Comparison of ENCODE assay signal across 19 cellular contexts in the genomic region with DNA sequence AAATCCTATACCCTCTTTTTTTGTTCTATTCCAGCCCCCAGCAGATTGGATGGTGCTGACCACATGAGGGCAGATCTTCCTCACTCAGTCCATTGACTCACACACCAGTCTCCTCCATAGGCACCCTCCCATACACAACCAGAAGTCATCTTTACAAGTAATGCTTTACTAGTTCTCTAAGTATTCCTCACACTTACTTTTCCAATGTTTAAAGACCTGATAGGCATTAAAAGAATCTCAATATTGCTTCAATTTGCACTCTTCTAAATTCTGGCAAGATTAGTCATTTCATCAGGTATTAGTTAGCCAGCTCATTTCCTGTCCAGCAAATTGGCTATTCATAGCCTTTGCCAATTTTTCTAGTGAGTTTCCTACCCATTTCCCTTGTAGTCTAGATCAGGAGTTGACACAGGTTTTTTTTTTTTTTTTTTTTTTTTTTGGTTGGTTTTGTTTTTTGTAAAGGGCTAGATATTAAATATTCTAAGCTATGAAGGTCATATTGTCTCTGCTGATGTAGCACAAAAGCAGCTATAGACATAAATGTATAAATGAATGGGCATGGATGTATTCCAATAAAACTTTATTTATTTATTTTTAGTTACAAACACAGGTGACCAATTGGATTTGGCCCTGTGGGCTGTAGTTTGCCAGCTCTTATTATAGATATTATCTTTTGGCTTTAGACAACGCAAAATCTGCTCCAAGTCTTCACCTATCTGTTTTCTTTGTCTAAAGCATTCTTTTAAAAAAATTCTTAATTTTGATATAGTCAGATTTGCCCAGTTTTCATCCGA.
DNase-seq lines count a peak whose midpoint lies in the region; ATAC-seq and TF ChIP-seq lines count a peak whose summit lies in the region.
"Had no signal": no experiment of that assay in that cellular context is flagged by ENCODE, and none has a peak within 500 bp of the region (broad histone marks: within the 10 kb centered on the region; RNA-seq: fewer than 3 reads in every experiment).

No MANE protein-coding gene starts in this region.

- peak overlapping the region; percentile 77 for H2BK20ac ChIP-seq in IMR-90 (ENCODE audit: low read depth, low read length)

- H3K27me3 ChIP-seq in AG04450 (ENCODE audit: control insufficient read depth, insufficient read depth, low read length) (no peaks in the 10 kb centered on the region), IMR-90 (ENCODE audit: control insufficient read depth, insufficient read depth, low read length) (no peaks in the 10 kb centered on the region), adipocyte (replicated peaks; ENCODE audit: control insufficient read depth, insufficient read depth, low read length) (no peaks in the 10 kb centered on the region)
- H3K27me3 ChIP-seq: adrenal gland, BLaER1 had no signal

- peak overlapping the region; percentile 79; the same call in 1 of the 2 replicates for H3K4ac ChIP-seq in IMR-90 (ENCODE audit: low read depth, low read length)

- intact Hi-C loops in IMR-90 (cut with micrococcal nuclease) = no loop called here

- peak overlapping the region; percentile 43 for H3K27ac ChIP-seq in AG04450 (ENCODE audit: low read depth, low read length)
- H3K27ac ChIP-seq in IMR-90 (ENCODE audit: insufficient read depth, low read length) = no peak overlapping the region; the same call in 1 of the 2 replicates
- H3K27ac ChIP-seq: adrenal gland, BLaER1 had no signal

- peak overlapping the region; percentile 62; the same call in 1 of the 2 replicates for H4K91ac ChIP-seq in IMR-90 (ENCODE audit: insufficient read depth, low read depth, low read length)

- peak overlapping the region; percentile 63; the same call in 1 of the 2 replicates for H3K23ac ChIP-seq in IMR-90 (ENCODE audit: low read depth, low read length)

- peaks cover 25% of the 10 kb centered on the region for H3K9me1 ChIP-seq in IMR-90 (ENCODE audit: insufficient read depth, low read length)

- peak overlapping the region in 1 of 2 experiments; percentile 80; a peak in 2 of 4 replicates for H4K8ac ChIP-seq in IMR-90 (ENCODE audit: low read depth in 2 of 2, low read length in 2 of 2)

- H4K5ac ChIP-seq in IMR-90 (ENCODE audit: low read depth, low read length) = no peak overlapping the region

- no peaks in the 10 kb centered on the region for H4K20me1 ChIP-seq in IMR-90 (ENCODE audit: insufficient read depth, low read length)
- H4K20me1 ChIP-seq: BLaER1 had no signal

- in situ Hi-C loops in IMR-90 (cut with MboI; ENCODE audit: low sequenced_read_pairs) = no loop called here

- no TSS peak for BruUV-seq in IMR-90 (replicated peaks; lab: Mats Ljungman, UMichigan)

- H3K4me2 ChIP-seq in IMR-90 (ENCODE audit: low read depth, low read length) = no peak overlapping the region
- H3K4me2 ChIP-seq: BLaER1 had no signal

- H3K36me3 ChIP-seq in IMR-90 (ENCODE audit: control insufficient read depth, insufficient read depth, low read length) (no peaks in the 10 kb centered on the region), adipocyte (ENCODE audit: control insufficient read depth, insufficient read depth, low read length, severe bottlenecking) (no peaks in the 10 kb centered on the region)
- H3K36me3 ChIP-seq: adrenal gland, BLaER1 had no signal

- peak; percentile 22; the same call in 1 of the 2 replicates for ATAC-seq in IMR-90 (ENCODE audit: low read depth)
- ATAC-seq: naive thymus-derived CD4-positive, alpha-beta T cell; right cardiac atrium; stimulated activated memory B cell treated with anti-CD40 and anti-IgM and Interleukin-4, amounts not matched to agents 10 μg/mL and 1 μg/mL and 100 μg/mL, for 72 hours had no signal

- peak overlapping the region; percentile 78; the same call in 1 of the 3 replicates for H2BK15ac ChIP-seq in IMR-90 (ENCODE audit: low read depth, low read length)

- peak overlapping the region; percentile 84 for H3K14ac ChIP-seq in IMR-90 (replicated peaks; ENCODE audit: low read depth, low read length)

- H3K79me1 ChIP-seq in IMR-90 (ENCODE audit: low read depth in 1 of 2, low read length in 2 of 2) = no peaks in the 10 kb centered on the region

- CTCF ChIA-PET in AG04450 (lab: Charles Lee) = interaction anchor here (0.6 to 1.8 kb wide), 10 partner anchors 10 to 431 kb away, joined by 4 to 9 read pairs (median 5); no protein-coding TSS in a partner anchor
- CTCF ChIA-PET in IMR-90 (lab: Yijun Ruan, JAX) = interaction anchor here (1.3 kb wide), 1 partner anchor 432 kb away, joined by 3 read pairs; no protein-coding TSS in a partner anchor

- H3K9ac ChIP-seq in IMR-90 (ENCODE audit: low read depth, low read length) = no peak overlapping the region
- no peak overlapping the region for H3K9ac ChIP-seq in adipocyte (ENCODE audit: low read length)
- H3K9ac ChIP-seq: BLaER1 had no signal

- no peak overlapping the region for H2AFZ ChIP-seq in IMR-90 (replicated peaks; ENCODE audit: low read length, poor library complexity)

- no peak for TF ChIP-seq POLR2A in IMR-90 (IDR thresholded peaks at IDR 0.05; ENCODE audit: low read depth, low read length)

- DNase-seq in AG04450 (ENCODE audit: low read depth, low spot score) (no peak), IMR-90 (peak; percentile 77), adipocyte (ENCODE audit: low read depth) (peak; percentile 28), fibroblast of the aortic adventitia (ENCODE audit: low read depth) (peak; percentile 79), NCI-H2029 (lab: John Stamatoyannopoulos, UW) (no peak), SHP77 treated with DMSO at 0.1 percent for 48 hours (lab: John Stamatoyannopoulos, UW) (no peak)
- no peak for DNase-seq in activated effector memory CD4-positive, alpha-beta T cell treated with anti-CD3 and anti-CD28 coated beads, Interleukin-2, amount 50 U/mL, for 16 hours
- DNase-seq in stimulated activated CD4-positive, alpha-beta T cell treated with anti-CD3 and anti-CD28 coated beads, Interleukin-2, amount 100 ng/mL, for 24 hours = no peak
- DNase-seq: activated B cell treated with CpG ODN at 0.5 μM for 24 hours; activated CD8-positive, alpha-beta memory T cell treated with anti-CD3 and anti-CD28 coated beads, Interleukin-2, amount 50 U/mL, for 48 hours; adrenal gland; head of caudate nucleus; KG1; naive thymus-derived CD4-positive, alpha-beta T cell; NCI-H1930; right cardiac atrium; stimulated activated CD4-positive, alpha-beta T cell treated with anti-CD3 and anti-CD28 coated beads, Interleukin-4, amount 100 ng/mL, for 24 hours had no signal

- peak; percentile 13; the same call in 1 of the 2 replicates for TF ChIP-seq RAD21 in IMR-90 (IDR thresholded peaks at IDR 0.05; ENCODE audit: low read length)

- H2AK5ac ChIP-seq in IMR-90 (ENCODE audit: low read depth, low read length) = no peak overlapping the region

- H3K4me3 ChIP-seq in AG04450 (ENCODE audit: low read depth, low read length) (no peak overlapping the region), IMR-90 (ENCODE audit: insufficient read depth, low read depth, low read length) (no peak overlapping the region), adipocyte (ENCODE audit: low read length) (peak overlapping the region; percentile 5), fibroblast of the aortic adventitia (ENCODE audit: low read depth, low read length) (no peak overlapping the region)
- H3K4me3 ChIP-seq: adrenal gland, BLaER1 had no signal

- no peak overlapping the region for H2AK9ac ChIP-seq in IMR-90 (replicated peaks; ENCODE audit: low read depth, low read length, poor library complexity)

- peaks cover 32% of the 10 kb centered on the region for H3K4me1 ChIP-seq in IMR-90 (ENCODE audit: control insufficient read depth, insufficient read depth, low read length)
- H3K4me1 ChIP-seq in adipocyte (ENCODE audit: control insufficient read depth, insufficient read depth, low read length) = peaks cover 72% of the 10 kb centered on the region

- dilution Hi-C loops in IMR-90 (cut with HindIII; ENCODE audit: low sequenced_read_pairs, unreplicated experiment) = no loop called here

- peak overlapping the region; percentile 85 for H2BK120ac ChIP-seq in IMR-90 (ENCODE audit: low read depth, low read length)

- no peaks in the 10 kb centered on the region for H3K9me3 ChIP-seq in AG04450 (ENCODE audit: control insufficient read depth, insufficient read depth, low read length)
- H3K9me3 ChIP-seq in IMR-90 (ENCODE audit: control insufficient read depth, insufficient read depth, low read length) = no peaks in the 10 kb centered on the region
- no peaks in the 10 kb centered on the region for H3K9me3 ChIP-seq in adipocyte (ENCODE audit: control insufficient read depth, low read length)
- H3K9me3 ChIP-seq: adrenal gland, BLaER1 had no signal

- no CpG with 5 or more reads among the region's 2 CpGs for WGBS in IMR-90 (ENCODE audit: extremely low coverage in 2 of 2, insufficient read length in 1 of 2), 2 experiments

- POLR2A ChIA-PET in AG04450 (lab: Yijun Ruan, JAX) = interaction anchor here (0.6 to 0.7 kb wide), 4 partner anchors 20 to 1289 kb away, joined by 3 to 9 read pairs (median 6); no protein-coding TSS in a partner anchor
- POLR2A ChIA-PET in IMR-90 (lab: Charles Lee; ENCODE audit: unreplicated experiment) = no interaction called here

- H3K56ac ChIP-seq in IMR-90 (ENCODE audit: extremely low read depth, insufficient read depth, low read length) = no peak overlapping the region

- H2BK5ac ChIP-seq in IMR-90 (ENCODE audit: low read depth, low read length, poor library complexity, severe bottlenecking) = peak overlapping the region; percentile 50

- 0 out of 2 replicates have a peak, but pooled peaks have one; percentile 2 for TF ChIP-seq CTCF in AG04450 (IDR thresholded peaks at IDR 0.05; ENCODE audit: low read depth, low read length)
- 0 out of 2 replicates have a peak, but pooled peaks have one; percentile 12 for TF ChIP-seq CTCF in IMR-90 (conservative IDR thresholded peaks at IDR 0.05; ENCODE audit: low read depth, low read length)
- no peak for TF ChIP-seq CTCF in fibroblast of the aortic adventitia (IDR thresholded peaks at IDR 0.05; ENCODE audit: insufficient read depth, low read length)

- no peak overlapping the region for H3K18ac ChIP-seq in IMR-90 (ENCODE audit: low read depth, low read length)

TF ChIP-seq in IMR-90, 13 proteins besides CTCF, POLR2A, EP300 and RAD21 (continues in another document):
- TF ChIP-seq CHD1 (IDR thresholded peaks at IDR 0.05; ENCODE audit: low read depth, low read length) = no peak
- TF ChIP-seq RFX5 (IDR thresholded peaks at IDR 0.05; ENCODE audit: low read depth, low read length) = no peak
- no peak for TF ChIP-seq NFE2L2 (IDR thresholded peaks at IDR 0.05; ENCODE audit: low read depth, low read length)
- TF ChIP-seq FOS (IDR thresholded peaks at IDR 0.05; ENCODE audit: low read depth, low read length) = no peak
- TF ChIP-seq, protein P1, sequence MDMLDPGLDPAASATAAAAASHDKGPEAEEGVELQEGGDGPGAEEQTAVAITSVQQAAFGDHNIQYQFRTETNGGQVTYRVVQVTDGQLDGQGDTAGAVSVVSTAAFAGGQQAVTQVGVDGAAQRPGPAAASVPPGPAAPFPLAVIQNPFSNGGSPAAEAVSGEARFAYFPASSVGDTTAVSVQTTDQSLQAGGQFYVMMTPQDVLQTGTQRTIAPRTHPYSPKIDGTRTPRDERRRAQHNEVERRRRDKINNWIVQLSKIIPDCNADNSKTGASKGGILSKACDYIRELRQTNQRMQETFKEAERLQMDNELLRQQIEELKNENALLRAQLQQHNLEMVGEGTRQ (IDR thresholded peaks at IDR 0.05; ENCODE audit: low read depth, low read length) = peak; percentile 87
- TF ChIP-seq MAZ (IDR thresholded peaks at IDR 0.05; ENCODE audit: borderline replicate concordance, low read depth, low read length) = no peak
- TF ChIP-seq CEBPB (IDR thresholded peaks at IDR 0.05; ENCODE audit: low read depth, low read length) = no peak

Comparison
In these comparisons a context has a peak if more than half of its experiments do, and no peak if none do; other contexts are left out.
1. DNase-seq: peak in IMR-90 (single experiment), adipocyte (single experiment) and fibroblast of the aortic adventitia (single experiment); none in AG04450 (single experiment), activated effector memory CD4-positive, alpha-beta T cell treated with anti-CD3 and anti-CD28 coated beads, Interleukin-2, amount 50 U/mL, for 16 hours (single experiment), stimulated activated CD4-positive, alpha-beta T cell treated with anti-CD3 and anti-CD28 coated beads, Interleukin-2, amount 100 ng/mL, for 24 hours (0 of 2), NCI-H2029 (single experiment) and SHP77 treated with DMSO at 0.1 percent for 48 hours (single experiment).